In genomic region chr9:121021294-121021693, GRCh38 we compare ENCODE assay signal across 21 cellular contexts. TPM values are rescaled to one million over a fixed set of nuclear protein-coding genes. Genes with fewer than 3 reads are reported as not detected.
DNase-seq lines count a peak whose midpoint lies in the region; ATAC-seq and TF ChIP-seq lines count a peak whose summit lies in the region.
"Had no signal": no experiment of that assay in that cellular context is flagged by ENCODE, and none has a peak within 500 bp of the region (broad histone marks: within the 10 kb centered on the region; RNA-seq: fewer than 3 reads in every experiment).

No MANE protein-coding gene starts in this region.

- no peaks in the 10 kb centered on the region for H3K79me2 ChIP-seq in smooth muscle cell (ENCODE audit: low read depth)

- H4K20me1 ChIP-seq in smooth muscle cell (ENCODE audit: low read depth): no peaks in the 10 kb centered on the region

- intact Hi-C loops in heart left ventricle (cut with DNase I): no loop called here
- intact Hi-C loops in dorsolateral prefrontal cortex (cut with DNase I): no loop called here

- H3K27me3 ChIP-seq in heart left ventricle: no peaks in the 10 kb centered on the region
- H3K27me3 ChIP-seq in right atrium auricular region: no peaks in the 10 kb centered on the region
- no peaks in the 10 kb centered on the region for H3K27me3 ChIP-seq in dorsolateral prefrontal cortex
- H3K27me3 ChIP-seq in smooth muscle cell (ENCODE audit: low read depth): no peaks in the 10 kb centered on the region
- H3K27me3 ChIP-seq: left lung, neural progenitor cell had no signal

- no peak overlapping the region for H3K4me2 ChIP-seq in smooth muscle cell
- H3K4me2 ChIP-seq: neural progenitor cell had no signal

- H3K36me3 ChIP-seq in heart left ventricle (no peaks in the 10 kb centered on the region), right atrium auricular region (no peaks in the 10 kb centered on the region), smooth muscle cell (ENCODE audit: low read depth) (no peaks in the 10 kb centered on the region)
- H3K36me3 ChIP-seq: neural progenitor cell had no signal

- no peak overlapping the region for H3K4me3 ChIP-seq in heart left ventricle
- no peak overlapping the region for H3K4me3 ChIP-seq in right atrium auricular region
- no peak overlapping the region for H3K4me3 ChIP-seq in dorsolateral prefrontal cortex
- H3K4me3 ChIP-seq in smooth muscle cell: no peak overlapping the region
- H3K4me3 ChIP-seq: GM23248, left lung, mucosa of descending colon, neural progenitor cell had no signal

- DNase-seq in heart left ventricle: no peak
- no peak for DNase-seq in right atrium auricular region (ENCODE audit: low spot score)
- peak in 2 of 10 donors; percentile 3 to 35 for DNase-seq in dorsolateral prefrontal cortex
- peak; percentile 7 for DNase-seq in midbrain (lab: John Stamatoyannopoulos, UW)
- DNase-seq in T-helper 9 cell: no peak
- no peak for DNase-seq in smooth muscle cell (lab: John Stamatoyannopoulos, UW; ENCODE audit: unreplicated experiment)
- no peak for DNase-seq in RWPE1 (ENCODE audit: low spot score)
- DNase-seq: activated naive CD4-positive, alpha-beta T cell treated with anti-CD3 and anti-CD28 coated beads for 36 hours; activated T-cell treated with anti-CD3 and anti-CD28 coated beads, Interleukin-2, amount 50 U/mL, for 48 hours; erythroblast; GDM1; glutamatergic neuron; GM23248; KG1; left lung; mucosa of descending colon; NCI-H2029; NCI-H446 had no signal

- H3K9ac ChIP-seq in smooth muscle cell (ENCODE audit: low read depth): no peak overlapping the region
- H3K9ac ChIP-seq: GM23248, neural progenitor cell had no signal

- POLR2A ChIA-PET in RWPE1 (lab: Yijun Ruan, JAX; ENCODE audit: low non-redundant PET): no interaction called here

- H3K27ac ChIP-seq in heart left ventricle (no peak overlapping the region), right atrium auricular region (no peak overlapping the region), dorsolateral prefrontal cortex (peak overlapping the region in 49 of 59 donors; percentile 1 to 89 (median 60)), smooth muscle cell (ENCODE audit: low read depth) (no peak overlapping the region), RWPE1 (no peak overlapping the region)
- H3K27ac ChIP-seq: C4-2B, GM23248, left lung, neural progenitor cell had no signal

- H2AFZ ChIP-seq in smooth muscle cell (ENCODE audit: low read depth): no peak overlapping the region
- H2AFZ ChIP-seq: GM23248, neural progenitor cell had no signal

- H3F3A ChIP-seq in smooth muscle cell (ENCODE audit: low read depth): no peaks in the 10 kb centered on the region

- CTCF ChIA-PET in RWPE1 (lab: Yijun Ruan, JAX): interaction anchor here (0.6 to 0.7 kb wide), 2 partner anchors 8 to 716 kb away, joined by 3 read pairs; no protein-coding TSS in a partner anchor

- H3K9me3 ChIP-seq in heart left ventricle (no peaks in the 10 kb centered on the region), right atrium auricular region (no peaks in the 10 kb centered on the region), smooth muscle cell (replicated peaks; ENCODE audit: low read depth) (no peaks in the 10 kb centered on the region)
- H3K9me3 ChIP-seq: left lung, mucosa of descending colon had no signal

- no peak for TF ChIP-seq CTCF in heart left ventricle (IDR thresholded peaks at IDR 0.05)
- TF ChIP-seq CTCF in right atrium auricular region (IDR thresholded peaks at IDR 0.05): no peak
- no peak for TF ChIP-seq CTCF in dorsolateral prefrontal cortex (IDR thresholded peaks at IDR 0.05 in 54 of 56, conservative IDR thresholded peaks at IDR 0.05 in 2 of 56; ENCODE audit: low read depth in 1 of 56, partially characterized antibody in 56 of 56)
- TF ChIP-seq CTCF in smooth muscle cell (IDR thresholded peaks at IDR 0.05; ENCODE audit: borderline replicate concordance, insufficient read depth, poor library complexity, severe bottlenecking): no peak
- TF ChIP-seq CTCF in RWPE1 (conservative IDR thresholded peaks at IDR 0.05; ENCODE audit: low read depth): no peak

- 72 to 79% (median 77%) methylated on average over 4 of the region's 4 CpGs for WGBS in heart left ventricle, 4 donors
- 74% methylated on average over 4 of the region's 4 CpGs for WGBS in smooth muscle cell (ENCODE audit: low lambda C conversion rate)

- no peaks in the 10 kb centered on the region for H3K4me1 ChIP-seq in heart left ventricle
- H3K4me1 ChIP-seq in right atrium auricular region: no peaks in the 10 kb centered on the region
- no peaks in the 10 kb centered on the region for H3K4me1 ChIP-seq in smooth muscle cell (ENCODE audit: low read depth)
- H3K4me1 ChIP-seq: left lung had no signal

- TF ChIP-seq POLR2A in heart left ventricle (IDR thresholded peaks at IDR 0.05): no peak

- ATAC-seq in heart left ventricle: peak; percentile 33 to 69 (median 57)
- ATAC-seq in HG02588 (IDR thresholded peaks at IDR 0.05; ENCODE audit: unreplicated experiment): no peak
- ATAC-seq: left lung, mucosa of descending colon had no signal

RNA-seq across cellular contexts. Expression of gene C5, which starts 28.8 kb away (rescaled TPM):
- total RNA-seq in heart left ventricle (1 to 10 TPM in 3 of 9 donors, under 1 TPM in 6; 0.32 to 1.8 (median 0.54) TPM), right atrium auricular region (1 to 10 TPM in 1 of 2 donors, under 1 TPM in 1; 0.82 to 1.1 TPM), dorsolateral prefrontal cortex (10 to 100 TPM in 14 of 120 experiments, 1 to 10 TPM in 106; 2.4 to 14.5 (median 7.3) TPM), smooth muscle cell (0.76 and 4.4 TPM in 2 replicates)
- polyA plus RNA-seq in heart left ventricle (under 1 TPM; 0.46 to 0.61 TPM), smooth muscle cell (0.19 and 0.57 TPM in 2 replicates)

RNA-seq across cellular contexts. Expression of gene CNTRL, which starts 53.5 kb away (rescaled TPM):
- total RNA-seq in heart left ventricle: 10 to 100 TPM in 1 of 9 donors, 1 to 10 TPM in 8; 2.5 to 11.4 (median 4.1) TPM
- 1 to 10 TPM; 2.6 to 2.9 TPM for polyA plus RNA-seq in heart left ventricle
- 1 to 10 TPM; 3.3 to 6.0 TPM for total RNA-seq in right atrium auricular region
- 10 to 100 TPM; 12.3 to 35.3 (median 21.4) TPM for total RNA-seq in dorsolateral prefrontal cortex
- 9.1 and 9.5 TPM in 2 replicates for total RNA-seq in smooth muscle cell
- 2.8 and 3.6 TPM in 2 replicates for polyA plus RNA-seq in smooth muscle cell

Comparison
In these comparisons a context has a peak if more than half of its experiments do, and no peak if none do; other contexts are left out.
1. H3K27ac ChIP-seq: peak in dorsolateral prefrontal cortex (49 of 59); none in heart left ventricle (0 of 12), right atrium auricular region (0 of 2), smooth muscle cell (single experiment) and RWPE1 (single experiment).